ENCODE assay signal across 30 cellular contexts in genomic region chr14:22251090-22251489, GRCh38.
"Had no signal": no experiment of that assay in that cellular context is flagged by ENCODE, and none has a peak within 500 bp of the region (broad histone marks: within the 10 kb centered on the region; RNA-seq: fewer than 3 reads in every experiment).

No MANE protein-coding gene starts in this region.

- H3K27ac ChIP-seq: ascending aorta, breast epithelium, SJCRH30, SK-N-MC had no signal

- H3K4me3 ChIP-seq: ascending aorta, breast epithelium, SJCRH30, SK-N-MC had no signal

- H3K27me3 ChIP-seq: ascending aorta, breast epithelium had no signal

- H3K36me3 ChIP-seq: ascending aorta, breast epithelium, SJCRH30 had no signal

- H3K4me1 ChIP-seq: ascending aorta, breast epithelium, SJCRH30 had no signal

- FAIRE-seq: TTC549 had no signal

- DNase-seq: activated CD4-positive, alpha-beta T cell treated with anti-CD3 and anti-CD28 coated beads, Interleukin-2, amount 10 ng/mL, durations not matched to agents 24 days and 14 days; activated CD4-positive, alpha-beta T cell treated with anti-CD3 and anti-CD28 coated beads, Interleukin-2, amount 50 U/mL, for 4 hours; activated CD8-positive, alpha-beta T cell treated with anti-CD3 and anti-CD28 coated beads for 36 hours; activated gamma-delta T cell; activated naive CD4-positive, alpha-beta T cell treated with Interleukin-2 at 50 U/mL for 16 hours; activated naive CD8-positive, alpha-beta T cell treated with anti-CD3 and anti-CD28 coated beads, Interleukin-2, amount 10 ng/mL, durations not matched to agents 7 days and 5 days; activated T-cell treated with anti-CD3 and anti-CD28 coated beads, Interleukin-2, amount 50 U/mL, for 1 hour; amygdala; caudate nucleus; Karpas-422; KBM-7; MM.1S; MV-4-11; NCI-H1092; NCI-H1417; NCI-H146; NCI-H187; NCI-H2029 treated with DMSO at 0.1 percent for 48 hours; NCI-H2107; NCI-H2171; NCI-H510A; NCI-H526; NCI-H748 treated with DMSO at 0.1 percent for 48 hours; NK-92 treated with Interleukin-12 subunit alpha and Interleukin-12 subunit beta, amount 100 ng/mL, for 24 hours; SHP77; SJCRH30 had no signal

- ATAC-seq: activated CD8-positive, alpha-beta T cell treated with anti-CD3 and anti-CD28 coated beads for 36 hours had no signal

- H3K9me3 ChIP-seq: ascending aorta, breast epithelium, SJCRH30 had no signal
